In the genomic region with DNA sequence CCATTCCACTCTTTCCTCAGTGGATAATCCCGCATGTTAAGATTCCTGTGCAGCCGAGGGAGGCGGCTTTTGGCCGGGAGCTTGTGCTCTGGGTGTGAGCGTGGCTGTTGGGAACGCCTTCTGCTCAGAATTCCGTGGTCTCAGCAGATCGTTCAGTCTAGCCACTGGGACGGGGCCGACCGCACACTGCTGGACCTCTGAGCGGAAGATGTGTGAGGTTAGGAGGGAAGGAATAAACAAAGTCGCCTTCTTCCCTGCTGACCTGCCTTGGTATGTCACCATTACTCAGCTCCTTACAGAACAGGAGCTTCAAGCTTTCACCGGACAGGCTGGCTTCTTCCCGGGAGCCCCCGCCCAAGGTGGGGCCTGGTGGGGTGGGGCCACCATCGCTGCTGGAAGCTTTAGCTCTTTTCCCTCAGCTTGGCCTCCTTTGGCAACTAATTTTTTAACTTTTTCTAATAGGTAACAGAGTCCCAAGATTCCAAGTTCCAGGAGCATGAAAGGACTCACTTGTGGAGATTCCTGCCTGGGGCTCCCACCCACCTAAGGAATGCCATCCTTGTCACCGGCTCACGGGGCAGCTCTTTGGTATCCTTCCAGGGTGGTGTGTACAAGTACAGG, we compare ENCODE assay signal across 11 cellular contexts. TPM values are rescaled to one million over a fixed set of nuclear protein-coding genes. Genes with fewer than 3 reads are reported as not detected.
DNase-seq lines count a peak whose midpoint lies in the region; ATAC-seq lines count a peak whose summit lies in the region.
"Had no signal": no experiment of that assay in that cellular context is flagged by ENCODE, and none has a peak within 500 bp of the region (broad histone marks: within the 10 kb centered on the region; RNA-seq: fewer than 3 reads in every experiment).

No MANE protein-coding gene starts in this region.

- no peak overlapping the region for H3K4me3 Mint-ChIP-seq in CD4-positive, alpha-beta memory T cell

- intact Hi-C loops in CD4-positive, alpha-beta memory T cell (cut with micrococcal nuclease): no loop called here

- no peaks in the 10 kb centered on the region for H3K36me3 ChIP-seq in ACC112 (ENCODE audit: insufficient read depth, low read length)
- no peaks in the 10 kb centered on the region for H3K36me3 ChIP-seq in CD4-positive, alpha-beta memory T cell (ENCODE audit: insufficient read depth, low read length)
- H3K36me3 ChIP-seq: BLaER1 treated with 17β-estradiol and CSF1 and Interleukin-3, amounts not matched to agents 10 nM and 100 nM had no signal

- POLR2A ChIA-PET in CD4-positive, alpha-beta memory T cell (lab: Charles Lee; ENCODE audit: partially characterized antibody): no interaction called here

- CTCF ChIA-PET in CD4-positive, alpha-beta memory T cell (lab: Charles Lee; ENCODE audit: partially characterized antibody): no interaction called here

- H3K27ac Mint-ChIP-seq in CD4-positive, alpha-beta memory T cell: no peak overlapping the region

- H3K9me3 ChIP-seq in CD4-positive, alpha-beta memory T cell (ENCODE audit: control insufficient read depth in 1 of 2, low read length in 2 of 2): no peaks in the 10 kb centered on the region
- H3K9me3 ChIP-seq: BLaER1 treated with 17β-estradiol and CSF1 and Interleukin-3, amounts not matched to agents 10 nM and 100 nM had no signal

- no peaks in the 10 kb centered on the region for H3K36me3 Mint-ChIP-seq in CD4-positive, alpha-beta memory T cell

- no peak overlapping the region for H3K27ac ChIP-seq in ACC112 (ENCODE audit: low read depth, low read length)
- H3K27ac ChIP-seq in epithelial cell of prostate: peak overlapping the region; percentile 39
- H3K27ac ChIP-seq in CD4-positive, alpha-beta memory T cell (ENCODE audit: low read depth, low read length): no peak overlapping the region
- H3K27ac ChIP-seq: BLaER1 treated with 17β-estradiol and CSF1 and Interleukin-3, amounts not matched to agents 10 nM and 100 nM; HL-60 had no signal

- H3K4me1 Mint-ChIP-seq in CD4-positive, alpha-beta memory T cell: no peaks in the 10 kb centered on the region

- no peak for ATAC-seq in GM21576 (IDR thresholded peaks at IDR 0.05; ENCODE audit: unreplicated experiment)

- H3K4me1 ChIP-seq in ACC112 (ENCODE audit: control insufficient read depth, insufficient read depth, low read length, unreplicated experiment): peaks cover 10% of the 10 kb centered on the region
- no peaks in the 10 kb centered on the region for H3K4me1 ChIP-seq in CD4-positive, alpha-beta memory T cell (ENCODE audit: insufficient read depth, low read length)
- H3K4me1 ChIP-seq: BLaER1 treated with 17β-estradiol and CSF1 and Interleukin-3, amounts not matched to agents 10 nM and 100 nM had no signal

- H3K27me3 ChIP-seq in ACC112 (ENCODE audit: insufficient read depth, low read length): no peaks in the 10 kb centered on the region
- H3K27me3 ChIP-seq in CD4-positive, alpha-beta memory T cell (ENCODE audit: insufficient read depth, low read length): no peaks in the 10 kb centered on the region
- H3K27me3 ChIP-seq: BLaER1 treated with 17β-estradiol and CSF1 and Interleukin-3, amounts not matched to agents 10 nM and 100 nM had no signal

- no peaks in the 10 kb centered on the region for H3K79me2 ChIP-seq in ACC112 (ENCODE audit: control insufficient read depth, insufficient read depth, low read length, unreplicated experiment)

- DNase-seq in LHCN-M2 (ENCODE audit: low read depth) (peak; percentile 52), epithelial cell of prostate (ENCODE audit: low read depth, low spot score) (peak; percentile 26), myocyte (ENCODE audit: low read depth) (peak; percentile 79)
- no peak for DNase-seq in CD4-positive, alpha-beta memory T cell
- no peak for DNase-seq in stimulated activated naive CD4-positive, alpha-beta T cell (lab: John Stamatoyannopoulos, UW)
- no peak for DNase-seq in stimulated activated CD4-positive, alpha-beta T cell treated with anti-CD3 and anti-CD28 coated beads, Interleukin-15, amount 100 ng/mL, for 24 hours

- H3K27me3 Mint-ChIP-seq in CD4-positive, alpha-beta memory T cell: peaks cover 10% of the 10 kb centered on the region in 2 donors

- H3K9me3 Mint-ChIP-seq in CD4-positive, alpha-beta memory T cell: no peaks in the 10 kb centered on the region

- H3K4me3 ChIP-seq in ACC112 (ENCODE audit: low read depth, low read length): peak overlapping the region; percentile 65
- no peak overlapping the region for H3K4me3 ChIP-seq in CD4-positive, alpha-beta memory T cell (ENCODE audit: low read length in 2 of 2)
- H3K4me3 ChIP-seq: BLaER1 treated with 17β-estradiol and CSF1 and Interleukin-3, amounts not matched to agents 10 nM and 100 nM had no signal

- peak overlapping the region; percentile 75 for H2AFZ ChIP-seq in ACC112 (ENCODE audit: low read length, unreplicated experiment)

RNA-seq across cellular contexts. Expression of a gene that starts 22.5 kb away (rescaled TPM):
- total RNA-seq in LHCN-M2 (2014; rRNA removed): 33.2 and 44.8 TPM in 2 replicates
- polyA plus RNA-seq in LHCN-M2 (2012): 38.5 TPM
- total RNA-seq in myocyte: 123 and 130 TPM in 2 replicates
- 144 TPM for polyA plus RNA-seq in myocyte (2012)
- not detected for total RNA-seq in CD4-positive, alpha-beta memory T cell
- polyA plus RNA-seq in CD4-positive, alpha-beta memory T cell: not detected

RNA-seq across cellular contexts. Expression of a gene that starts 31.5 kb away (rescaled TPM):
- total RNA-seq in LHCN-M2 (2014; rRNA removed): 22.1 and 30.2 TPM in 2 replicates
- 6.9 TPM for polyA plus RNA-seq in LHCN-M2 (2012)
- total RNA-seq in myocyte: 51.2 and 67.7 TPM in 2 replicates
- 32.1 TPM for polyA plus RNA-seq in myocyte (2012)
- not detected for total RNA-seq in CD4-positive, alpha-beta memory T cell
- polyA plus RNA-seq in CD4-positive, alpha-beta memory T cell: not detected
- total RNA-seq: RPMI7951 had no signal

Comparison
In these comparisons a context has a peak if more than half of its experiments do, and no peak if none do; other contexts are left out.
1. DNase-seq: peak in LHCN-M2 (single experiment), epithelial cell of prostate (single experiment) and myocyte (single experiment); none in CD4-positive, alpha-beta memory T cell (0 of 5), stimulated activated naive CD4-positive, alpha-beta T cell (0 of 6) and stimulated activated CD4-positive, alpha-beta T cell treated with anti-CD3 and anti-CD28 coated beads, Interleukin-15, amount 100 ng/mL, for 24 hours (single experiment).
2. RNA of a gene that starts 22.5 kb away (total RNA-seq): 123 to 130 TPM in myocyte and 33.2 to 44.8 TPM in LHCN-M2; not detected in CD4-positive, alpha-beta memory T cell; every median in the first group is over 10 times any median in the second.
3. RNA of a gene that starts 31.5 kb away (total RNA-seq): 51.2 to 67.7 TPM in myocyte and 22.1 to 30.2 TPM in LHCN-M2; not detected in CD4-positive, alpha-beta memory T cell; every median in the first group is over 10 times any median in the second.